1 cellular context compared by ENCODE assay signal in genomic region chr7:35035511-35035921, GRCh38.
TF ChIP-seq lines count a peak whose summit lies in the region.

No MANE protein-coding gene starts in this region.

TF ChIP-seq in HEK293, 187 proteins besides CTCF, POLR2A, EP300 and RAD21 (continued from another document):
- TF ChIP-seq ZNF610 (tag by site-specific recombination; IDR thresholded peaks at IDR 0.05; ENCODE audit: borderline replicate concordance) (no peak), MYNN (tag by site-specific recombination; IDR thresholded peaks at IDR 0.05; ENCODE audit: borderline replicate concordance) (no peak), ZBTB20 (tag by site-specific recombination; IDR thresholded peaks at IDR 0.05) (no peak), ATF2 (tag by site-specific recombination; IDR thresholded peaks at IDR 0.05; ENCODE audit: low read depth) (no peak), ZNF629 (tag by site-specific recombination; IDR thresholded peaks at IDR 0.05) (peak; percentile 68), MZF1 (tag by site-specific recombination; IDR thresholded peaks at IDR 0.05; ENCODE audit: borderline replicate concordance) (no peak), ZNF169 (tag by site-specific recombination; IDR thresholded peaks at IDR 0.05) (no peak), ZNF843 (tag by site-specific recombination; IDR thresholded peaks at IDR 0.05) (0 out of 2 replicates have a peak, but pooled peaks have one; percentile 40), ZNF26 (tag by site-specific recombination; IDR thresholded peaks at IDR 0.05) (no peak), ZNF777 (tag by site-specific recombination; IDR thresholded peaks at IDR 0.05; ENCODE audit: borderline replicate concordance) (no peak), ZNF660 (tag by site-specific recombination; IDR thresholded peaks at IDR 0.05) (0 out of 2 replicates have a peak, but pooled peaks have one; percentile 13), WT1 (tag by site-specific recombination; IDR thresholded peaks at IDR 0.05) (no peak), SP3 (tag by site-specific recombination; IDR thresholded peaks at IDR 0.05) (no peak), ZNF747 (tag by site-specific recombination; IDR thresholded peaks at IDR 0.05) (no peak), SP7 (tag by site-specific recombination; IDR thresholded peaks at IDR 0.05) (peak; percentile 23; the same call in 1 of the 2 replicates), IKZF3 (tag by site-specific recombination; IDR thresholded peaks at IDR 0.05) (peak; percentile 56; the same call in 1 of the 2 replicates), KLF7 (tag by site-specific recombination; IDR thresholded peaks at IDR 0.05; ENCODE audit: borderline replicate concordance) (no peak), REST (tag by site-specific recombination; IDR thresholded peaks at IDR 0.05) (no peak)
